In the genomic region with DNA sequence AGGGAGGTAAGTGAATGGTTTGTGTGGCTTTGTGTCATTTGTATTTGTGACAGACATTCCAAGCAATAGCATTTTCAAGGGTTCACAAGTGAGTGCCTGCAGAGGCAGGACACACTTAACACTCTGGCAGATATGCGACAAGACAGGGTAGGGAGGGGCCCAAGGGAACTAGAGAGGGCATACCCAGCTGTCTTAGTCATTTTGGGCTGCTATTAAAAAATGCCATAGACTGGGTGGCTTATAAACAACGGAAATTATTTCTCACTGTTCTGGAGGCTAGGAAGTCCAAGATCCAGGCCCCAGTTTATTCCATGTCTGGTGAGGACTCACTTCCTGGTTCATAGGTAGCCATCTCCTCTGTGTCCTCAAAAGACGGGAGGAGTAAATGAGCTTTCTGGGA, we compare ENCODE assay signal across 14 cellular contexts.
DNase-seq lines count a peak whose midpoint lies in the region; ATAC-seq and TF ChIP-seq lines count a peak whose summit lies in the region.
"Had no signal": no experiment of that assay in that cellular context is flagged by ENCODE, and none has a peak within 500 bp of the region (broad histone marks: within the 10 kb centered on the region; RNA-seq: fewer than 3 reads in every experiment).

No MANE protein-coding gene starts in this region.

- no peaks in the 10 kb centered on the region for H3K79me2 ChIP-seq in neural progenitor cell (ENCODE audit: low read depth)

- no peak overlapping the region for H3K4me2 ChIP-seq in neural progenitor cell

- H3K27me3 ChIP-seq in right atrium auricular region: no peaks in the 10 kb centered on the region
- no peaks in the 10 kb centered on the region for H3K27me3 ChIP-seq in upper lobe of left lung
- H3K27me3 ChIP-seq in neural progenitor cell: no peaks in the 10 kb centered on the region
- H3K27me3 ChIP-seq in ovary: no peaks in the 10 kb centered on the region
- H3K27me3 ChIP-seq: body of pancreas had no signal

- peaks cover 14% of the 10 kb centered on the region for H3K4me1 Mint-ChIP-seq in neural progenitor cell

- no peak for TF ChIP-seq CTCF in right atrium auricular region (IDR thresholded peaks at IDR 0.05)
- no peak for TF ChIP-seq CTCF in upper lobe of left lung (IDR thresholded peaks at IDR 0.05)
- TF ChIP-seq CTCF in neural progenitor cell (IDR thresholded peaks at IDR 0.05): no peak
- TF ChIP-seq CTCF in ovary (IDR thresholded peaks at IDR 0.05): no peak

- H3K9me3 ChIP-seq in right atrium auricular region (no peaks in the 10 kb centered on the region), upper lobe of left lung (no peaks in the 10 kb centered on the region), neural progenitor cell (ENCODE audit: low read depth) (no peaks in the 10 kb centered on the region), ovary (no peaks in the 10 kb centered on the region)
- H3K9me3 ChIP-seq: body of pancreas had no signal

- H3K27ac ChIP-seq in right atrium auricular region (no peak overlapping the region), upper lobe of left lung (peak overlapping the region in 3 of 4 donors; percentile 8 to 37 (median 8)), neural progenitor cell (no peak overlapping the region), ovary (no peak overlapping the region)
- H3K27ac ChIP-seq: body of pancreas had no signal

- peak; percentile 65 for ATAC-seq in Right ventricle myocardium superior (ENCODE audit: poor library complexity)
- ATAC-seq in SK-N-SH treated with all-trans-retinoic acid at 6 μM for 48 hours: peak; percentile 84
- peak; percentile 23 to 69 for ATAC-seq in upper lobe of left lung (ENCODE audit: low FRiP score in 2 of 2)
- ATAC-seq: body of pancreas had no signal

- no peak for DNase-seq in Right ventricle myocardium superior
- no peak for DNase-seq in right atrium auricular region (ENCODE audit: low spot score)
- peak; percentile 79 for DNase-seq in kidney tubule cell (ENCODE audit: low spot score)
- peak in 1 of 2 donors; percentile 31 for DNase-seq in upper lobe of left lung
- no peak for DNase-seq in neural progenitor cell (ENCODE audit: low spot score)
- DNase-seq in ovary: no peak
- no peak for DNase-seq in activated CD4-positive, alpha-beta T cell treated with anti-CD3 and anti-CD28 coated beads, Interleukin-2, amount 50 U/mL, for 48 hours
- DNase-seq: activated CD8-positive, alpha-beta memory T cell treated with anti-CD3 and anti-CD28 coated beads, Interleukin-2, amount 50 U/mL, for 4 hours; AML-193; body of pancreas; NCI-H2081; stimulated activated CD4-positive, alpha-beta T cell treated with anti-CD3 and anti-CD28 coated beads, Interleukin-2, amount 100 ng/mL, for 24 hours; T-helper 9 cell had no signal

- H4K20me1 ChIP-seq in neural progenitor cell (ENCODE audit: low read depth): no peaks in the 10 kb centered on the region

- H3K4me3 ChIP-seq in right atrium auricular region: no peak overlapping the region
- H3K4me3 ChIP-seq in upper lobe of left lung: no peak overlapping the region
- no peak overlapping the region for H3K4me3 ChIP-seq in neural progenitor cell
- H3K4me3 ChIP-seq in ovary: no peak overlapping the region
- H3K4me3 ChIP-seq: body of pancreas had no signal

- intact Hi-C loops in Right ventricle myocardium superior (cut with DNase I) (no loop called here), ovary (cut with DNase I) (no loop called here)

- H3K4me1 ChIP-seq in right atrium auricular region (peaks cover 0 to 14% of the 10 kb centered on the region in 2 donors), upper lobe of left lung (peaks cover 28 to 51% (median 41%) of the 10 kb centered on the region in 4 donors), neural progenitor cell (no peaks in the 10 kb centered on the region), ovary (ENCODE audit: insufficient read depth) (peaks cover 12% of the 10 kb centered on the region)

- H3K4me3 Mint-ChIP-seq in neural progenitor cell: no peak overlapping the region

- no peak overlapping the region for H3K9ac ChIP-seq in neural progenitor cell

- WGBS in upper lobe of left lung, 2 donors: 35 to 57% methylated on average over 3 of the region's 3 CpGs
- WGBS in ovary, 3 donors: 85 to 91% (median 85%) methylated on average over 3 of the region's 3 CpGs

- TF ChIP-seq EP300 in upper lobe of left lung (IDR thresholded peaks at IDR 0.05): peak in 2 of 4 donors; percentile 7 to 11
- no peak for TF ChIP-seq EP300 in ovary (IDR thresholded peaks at IDR 0.05)

- H2AFZ ChIP-seq in neural progenitor cell (replicated peaks): no peak overlapping the region

- no peak overlapping the region for H3K27ac Mint-ChIP-seq in neural progenitor cell

- H3K9me3 Mint-ChIP-seq in neural progenitor cell: no peaks in the 10 kb centered on the region

- H3K36me3 ChIP-seq in right atrium auricular region (no peaks in the 10 kb centered on the region), upper lobe of left lung (no peaks in the 10 kb centered on the region), neural progenitor cell (no peaks in the 10 kb centered on the region), ovary (no peaks in the 10 kb centered on the region)

- H3K27me3 Mint-ChIP-seq in neural progenitor cell (ENCODE audit: insufficient read depth, low read depth): peaks cover 4% of the 10 kb centered on the region

- TF ChIP-seq POLR2A in upper lobe of left lung (IDR thresholded peaks at IDR 0.05) (no peak), ovary (IDR thresholded peaks at IDR 0.05) (no peak)

- no peaks in the 10 kb centered on the region for H3F3A ChIP-seq in neural progenitor cell (ENCODE audit: low read depth)

- H3K36me3 Mint-ChIP-seq in neural progenitor cell: no peaks in the 10 kb centered on the region

TF ChIP-seq in SK-N-SH treated with all-trans-retinoic acid at 6 μM for 48 hours, 23 proteins besides CTCF, POLR2A, EP300 and RAD21:
- TF ChIP-seq BACH2 (CRISPR knock-in tag; IDR thresholded peaks at IDR 0.05; ENCODE audit: borderline replicate concordance) (no peak), PPARA (CRISPR knock-in tag; IDR thresholded peaks at IDR 0.05; ENCODE audit: borderline replicate concordance) (no peak), CSDC2 (CRISPR knock-in tag; IDR thresholded peaks at IDR 0.05) (no peak), OSR1 (CRISPR knock-in tag; IDR thresholded peaks at IDR 0.05) (no peak), PATZ1 (CRISPR knock-in tag; IDR thresholded peaks at IDR 0.05; ENCODE audit: borderline replicate concordance) (no peak), ISL1 (CRISPR knock-in tag; IDR thresholded peaks at IDR 0.05) (no peak), TOX (CRISPR knock-in tag; IDR thresholded peaks at IDR 0.05; ENCODE audit: borderline replicate concordance) (no peak), ARNTL (CRISPR knock-in tag; IDR thresholded peaks at IDR 0.05; ENCODE audit: borderline replicate concordance, low read depth) (no peak), GLIS3 (CRISPR knock-in tag; IDR thresholded peaks at IDR 0.05) (no peak)
- TF ChIP-seq, protein P1, sequence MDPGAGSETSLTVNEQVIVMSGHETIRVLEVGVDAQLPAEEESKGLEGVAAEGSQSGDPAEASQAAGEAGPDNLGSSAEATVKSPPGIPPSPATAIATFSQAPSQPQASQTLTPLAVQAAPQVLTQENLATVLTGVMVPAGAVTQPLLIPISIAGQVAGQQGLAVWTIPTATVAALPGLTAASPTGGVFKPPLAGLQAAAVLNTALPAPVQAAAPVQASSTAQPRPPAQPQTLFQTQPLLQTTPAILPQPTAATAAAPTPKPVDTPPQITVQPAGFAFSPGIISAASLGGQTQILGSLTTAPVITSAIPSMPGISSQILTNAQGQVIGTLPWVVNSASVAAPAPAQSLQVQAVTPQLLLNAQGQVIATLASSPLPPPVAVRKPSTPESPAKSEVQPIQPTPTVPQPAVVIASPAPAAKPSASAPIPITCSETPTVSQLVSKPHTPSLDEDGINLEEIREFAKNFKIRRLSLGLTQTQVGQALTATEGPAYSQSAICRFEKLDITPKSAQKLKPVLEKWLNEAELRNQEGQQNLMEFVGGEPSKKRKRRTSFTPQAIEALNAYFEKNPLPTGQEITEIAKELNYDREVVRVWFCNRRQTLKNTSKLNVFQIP (CRISPR knock-in tag; IDR thresholded peaks at IDR 0.05; ENCODE audit: borderline replicate concordance, low read depth): no peak
- TF ChIP-seq, protein P2, sequence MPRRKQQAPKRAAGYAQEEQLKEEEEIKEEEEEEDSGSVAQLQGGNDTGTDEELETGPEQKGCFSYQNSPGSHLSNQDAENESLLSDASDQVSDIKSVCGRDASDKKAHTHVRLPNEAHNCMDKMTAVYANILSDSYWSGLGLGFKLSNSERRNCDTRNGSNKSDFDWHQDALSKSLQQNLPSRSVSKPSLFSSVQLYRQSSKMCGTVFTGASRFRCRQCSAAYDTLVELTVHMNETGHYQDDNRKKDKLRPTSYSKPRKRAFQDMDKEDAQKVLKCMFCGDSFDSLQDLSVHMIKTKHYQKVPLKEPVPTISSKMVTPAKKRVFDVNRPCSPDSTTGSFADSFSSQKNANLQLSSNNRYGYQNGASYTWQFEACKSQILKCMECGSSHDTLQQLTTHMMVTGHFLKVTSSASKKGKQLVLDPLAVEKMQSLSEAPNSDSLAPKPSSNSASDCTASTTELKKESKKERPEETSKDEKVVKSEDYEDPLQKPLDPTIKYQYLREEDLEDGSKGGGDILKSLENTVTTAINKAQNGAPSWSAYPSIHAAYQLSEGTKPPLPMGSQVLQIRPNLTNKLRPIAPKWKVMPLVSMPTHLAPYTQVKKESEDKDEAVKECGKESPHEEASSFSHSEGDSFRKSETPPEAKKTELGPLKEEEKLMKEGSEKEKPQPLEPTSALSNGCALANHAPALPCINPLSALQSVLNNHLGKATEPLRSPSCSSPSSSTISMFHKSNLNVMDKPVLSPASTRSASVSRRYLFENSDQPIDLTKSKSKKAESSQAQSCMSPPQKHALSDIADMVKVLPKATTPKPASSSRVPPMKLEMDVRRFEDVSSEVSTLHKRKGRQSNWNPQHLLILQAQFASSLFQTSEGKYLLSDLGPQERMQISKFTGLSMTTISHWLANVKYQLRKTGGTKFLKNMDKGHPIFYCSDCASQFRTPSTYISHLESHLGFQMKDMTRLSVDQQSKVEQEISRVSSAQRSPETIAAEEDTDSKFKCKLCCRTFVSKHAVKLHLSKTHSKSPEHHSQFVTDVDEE (CRISPR knock-in tag; IDR thresholded peaks at IDR 0.05): no peak

Comparison
In these comparisons a context has a peak if more than half of its experiments do, and no peak if none do; other contexts are left out.
1. H3K27ac ChIP-seq: peak in upper lobe of left lung (3 of 4); none in right atrium auricular region (0 of 2), neural progenitor cell (single experiment) and ovary (0 of 2).
2. Peak in every context shown above with its lines, with median percentiles within 50 percentile points of each other: ATAC-seq.